6 cellular contexts compared by ENCODE assay signal in genomic region chr5:135363342-135363741, GRCh38. TPM values are rescaled to one million over a fixed set of nuclear protein-coding genes. Genes with fewer than 3 reads are reported as not detected.
DNase-seq lines count a peak whose midpoint lies in the region; TF ChIP-seq lines count a peak whose summit lies in the region.
"Not testable (repeated sequence)": the region's sequence is repeated elsewhere in the genome, so short reads cannot be mapped to it uniquely, and the experiment has no call there.

No MANE protein-coding gene starts in this region.

- not testable (repeated sequence) for H3K4me1 Mint-ChIP-seq in Calu3 (ENCODE audit: low read depth, unreplicated experiment)
- H3K4me1 Mint-ChIP-seq in activated CD4-positive, alpha-beta T cell treated with anti-CD3 and anti-CD28 coated beads, Interleukin-2, amount 10 ng/mL, durations not matched to agents 7 days and 5 days = peaks cover 32% of the 10 kb centered on the region
- peaks cover 28% of the 10 kb centered on the region for H3K4me1 Mint-ChIP-seq in mesothelial cell of epicardium

- TF ChIP-seq CTCF in Calu3 (IDR thresholded peaks at IDR 0.05; ENCODE audit: unreplicated experiment); HEK293 (tag by site-specific recombination; IDR thresholded peaks at IDR 0.05); Loucy (conservative IDR thresholded peaks at IDR 0.05; ENCODE audit: low read length); mesothelial cell of epicardium (IDR thresholded peaks at IDR 0.05; ENCODE audit: unreplicated experiment); spleen (IDR thresholded peaks at IDR 0.05 in 8 of 11, conservative IDR thresholded peaks at IDR 0.05 in 3 of 11): not testable (repeated sequence)

- H3K4me1 ChIP-seq in HEK293 (ENCODE audit: control insufficient read depth, insufficient read depth, low read length) = not testable (repeated sequence)
- H3K4me1 ChIP-seq in Loucy (ENCODE audit: insufficient read depth, low read length, poor library complexity, severe bottlenecking) (peaks cover 87% of the 10 kb centered on the region), spleen (peaks cover 0 to 28% (median 11%) of the 10 kb centered on the region in 6 donors)

- intact Hi-C loops in Calu3 (cut with micrococcal nuclease; ENCODE audit: unreplicated experiment); spleen (cut with DNase I; ENCODE audit: low total_unique reads): not testable (repeated sequence)

- not testable (repeated sequence) for H3K27ac ChIP-seq in HEK293 (ENCODE audit: extremely low read depth, low read depth, low read length); spleen

- not testable (repeated sequence) for H2AFZ ChIP-seq in Loucy (ENCODE audit: low read length)

- H3K36me3 Mint-ChIP-seq in Calu3 (ENCODE audit: insufficient read depth, unreplicated experiment) = peaks cover 43% of the 10 kb centered on the region
- H3K36me3 Mint-ChIP-seq in activated CD4-positive, alpha-beta T cell treated with anti-CD3 and anti-CD28 coated beads, Interleukin-2, amount 10 ng/mL, durations not matched to agents 7 days and 5 days (ENCODE audit: low read depth) = peaks cover 53% of the 10 kb centered on the region
- peaks cover 17% of the 10 kb centered on the region for H3K36me3 Mint-ChIP-seq in mesothelial cell of epicardium

- BruUV-seq in Calu3 (replicated peaks; lab: Mats Ljungman, UMichigan) = not testable (repeated sequence)

- not testable (repeated sequence) for H3K27me3 ChIP-seq in Loucy (ENCODE audit: insufficient read depth, low read length, poor library complexity, severe bottlenecking); spleen (replicated peaks in 1 of 7)

- H3K36me3 ChIP-seq in HEK293 (ENCODE audit: control insufficient read depth in 2 of 2, insufficient read depth in 1 of 2, low read length in 2 of 2) (peaks cover 11 to 83% of the 10 kb centered on the region in 2 experiments), Loucy (ENCODE audit: insufficient read depth, low read length) (peaks cover 88% of the 10 kb centered on the region), spleen (peaks cover 0 to 98% (median 51%) of the 10 kb centered on the region in 6 donors)

- peak overlapping the region; percentile 94 for H3K9ac ChIP-seq in Loucy (ENCODE audit: low read depth, low read length, poor library complexity, severe bottlenecking)

- TF ChIP-seq POLR2A in spleen (IDR thresholded peaks at IDR 0.05) = not testable (repeated sequence)

- H3K27me3 Mint-ChIP-seq in Calu3 (ENCODE audit: unreplicated experiment); activated CD4-positive, alpha-beta T cell treated with anti-CD3 and anti-CD28 coated beads, Interleukin-2, amount 10 ng/mL, durations not matched to agents 7 days and 5 days; mesothelial cell of epicardium (ENCODE audit: low read depth): not testable (repeated sequence)

- not testable (repeated sequence) for H3K9me2 ChIP-seq in Loucy (replicated peaks; ENCODE audit: low read depth, low read length)

- CTCF ChIA-PET in Calu3 (lab: Charles Lee); HEK293 (lab: Yijun Ruan, JAX); activated CD4-positive, alpha-beta T cell treated with anti-CD3 and anti-CD28 coated beads, Interleukin-2, amount 10 ng/mL, durations not matched to agents 7 days and 5 days (lab: Charles Lee): not testable (repeated sequence)

- H3F3A ChIP-seq in Loucy (ENCODE audit: low read depth) = not testable (repeated sequence)

- H3K79me2 ChIP-seq in Loucy (ENCODE audit: insufficient read depth, low read length) = peaks cover 92% of the 10 kb centered on the region

- DNase-seq in Calu3; activated CD4-positive, alpha-beta T cell treated with anti-CD3 and anti-CD28 coated beads, Interleukin-2, amount 10 ng/mL, durations not matched to agents 7 days and 5 days; mesothelial cell of epicardium (ENCODE audit: low spot score in 2 of 2, unreplicated experiment in 2 of 2): not testable (repeated sequence)
- peak; percentile 18 for DNase-seq in spleen

- H3K9me3 Mint-ChIP-seq in Calu3 (ENCODE audit: low read depth, unreplicated experiment); activated CD4-positive, alpha-beta T cell treated with anti-CD3 and anti-CD28 coated beads, Interleukin-2, amount 10 ng/mL, durations not matched to agents 7 days and 5 days; mesothelial cell of epicardium: not testable (repeated sequence)

- not testable (repeated sequence) for H3K9me3 ChIP-seq in HEK293 (ENCODE audit: control insufficient read depth, insufficient read depth, low read depth, low read length); Loucy (ENCODE audit: insufficient read depth, low read depth, low read length); spleen

- POLR2A ChIA-PET in HEK293 (lab: Yijun Ruan, JAX); activated CD4-positive, alpha-beta T cell treated with anti-CD3 and anti-CD28 coated beads, Interleukin-2, amount 10 ng/mL, durations not matched to agents 7 days and 5 days (lab: Charles Lee): not testable (repeated sequence)

- H3K27ac Mint-ChIP-seq in Calu3 (ENCODE audit: unreplicated experiment) (peak overlapping the region; percentile 53), mesothelial cell of epicardium (peak overlapping the region; percentile 12)
- H3K27ac Mint-ChIP-seq in activated CD4-positive, alpha-beta T cell treated with anti-CD3 and anti-CD28 coated beads, Interleukin-2, amount 10 ng/mL, durations not matched to agents 7 days and 5 days = peak overlapping the region; percentile 19

- H3K4me3 ChIP-seq in HEK293 (ENCODE audit: low read depth, low read length); spleen: not testable (repeated sequence)
- H3K4me3 ChIP-seq in Loucy (ENCODE audit: low read length, poor library complexity, severe bottlenecking) = peak overlapping the region; percentile 41

- H4K20me1 ChIP-seq in Loucy (ENCODE audit: insufficient read depth, low read length, poor library complexity, severe bottlenecking) = peaks cover 19% of the 10 kb centered on the region

- H3K4me2 ChIP-seq in Loucy (ENCODE audit: low read depth, low read length, poor library complexity, severe bottlenecking) = peak overlapping the region; percentile 83

- H3K4me3 Mint-ChIP-seq in Calu3 (ENCODE audit: low read depth, unreplicated experiment); activated CD4-positive, alpha-beta T cell treated with anti-CD3 and anti-CD28 coated beads, Interleukin-2, amount 10 ng/mL, durations not matched to agents 7 days and 5 days; mesothelial cell of epicardium: not testable (repeated sequence)

- 95 to 99% (median 96%) methylated on average over 3 of the region's 3 CpGs for WGBS in spleen, 5 donors

TF ChIP-seq in HEK293, 187 proteins besides CTCF, POLR2A, EP300 and RAD21:
- 0 out of 2 replicates have a peak, but pooled peaks have one; percentile 43 for TF ChIP-seq ZNF580 (tag by site-specific recombination; IDR thresholded peaks at IDR 0.05)
- peak; percentile 93 for TF ChIP-seq ZNF146 (tag by site-specific recombination; IDR thresholded peaks at IDR 0.05)

RNA-seq across cellular contexts. Expression of gene MACROH2A1, which starts 35.7 kb away (rescaled TPM):
- 365 and 368 TPM in 2 replicates for total RNA-seq in Calu3 (2022)
- total RNA-seq in activated CD4-positive, alpha-beta T cell treated with anti-CD3 and anti-CD28 coated beads, Interleukin-2, amount 10 ng/mL, durations not matched to agents 7 days and 5 days = 100 to 1,000 TPM; 287 to 297 TPM
- 261 to 276 TPM (median 265 TPM) in 3 replicates for total RNA-seq in mesothelial cell of epicardium
- total RNA-seq in spleen = 100 to 1,000 TPM; 139 to 288 (median 210) TPM
- polyA plus RNA-seq in spleen = 100 to 1,000 TPM in 2 of 3 donors, 10 to 100 TPM in 1; 88.1 to 139 (median 113) TPM
